In the genomic region with DNA sequence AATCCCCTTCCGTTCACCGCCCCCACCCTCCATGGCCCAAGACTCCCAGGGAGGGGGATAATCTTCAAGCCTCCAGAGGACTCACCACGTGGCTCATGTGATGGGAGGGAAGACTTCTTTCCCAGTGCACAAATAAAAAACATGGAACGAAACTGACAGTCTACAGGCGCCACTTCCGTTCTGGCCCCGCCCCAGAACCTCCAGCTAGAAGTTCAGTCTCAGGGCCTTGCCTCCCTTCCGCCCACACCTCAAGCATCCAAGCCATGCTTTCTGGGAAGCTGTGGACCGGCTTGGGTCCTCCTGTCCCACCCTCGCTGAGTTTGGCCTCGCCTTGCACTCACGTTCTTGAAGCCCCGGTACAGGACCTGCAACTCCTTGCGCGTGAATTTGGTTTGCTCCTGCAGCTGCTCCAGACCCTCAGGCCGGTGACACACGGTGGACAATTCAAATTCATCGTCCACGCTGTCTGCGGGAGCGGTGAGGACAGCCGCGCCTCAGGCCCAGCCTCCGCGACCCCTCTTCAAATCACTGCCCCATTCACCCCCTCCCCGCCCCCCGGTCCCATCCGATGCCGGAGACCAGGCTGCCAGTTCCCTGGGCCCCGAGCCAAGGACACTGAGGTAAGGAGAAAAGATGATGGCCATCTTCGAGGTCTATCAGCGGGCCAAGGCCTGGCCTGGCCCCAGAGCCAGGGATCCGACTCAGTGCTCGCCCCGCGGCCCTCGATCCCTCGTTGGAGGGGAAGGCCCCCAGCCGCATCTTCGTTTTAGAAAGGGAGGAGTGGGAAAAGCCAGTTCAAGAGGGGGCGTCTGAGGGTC, we compare ENCODE assay signal across 10 cellular contexts. TPM values are rescaled to one million over a fixed set of nuclear protein-coding genes. Genes with fewer than 3 reads are reported as not detected.
DNase-seq lines count a peak whose midpoint lies in the region; ATAC-seq, FAIRE-seq and TF ChIP-seq lines count a peak whose summit lies in the region.
"Had no signal": no experiment of that assay in that cellular context is flagged by ENCODE, and none has a peak within 500 bp of the region (broad histone marks: within the 10 kb centered on the region; RNA-seq: fewer than 3 reads in every experiment).

No MANE protein-coding gene starts in this region.

- no peak overlapping the region for H4K5ac ChIP-seq in IMR-90 (ENCODE audit: low read depth, low read length)

- H3K9ac ChIP-seq in IMR-90 (ENCODE audit: low read depth, low read length) = no peak overlapping the region

- BruUV-seq in IMR-90 (replicated peaks; lab: Mats Ljungman, UMichigan) = no TSS peak

- CTCF ChIA-PET in IMR-90 (lab: Yijun Ruan, JAX) = no interaction called here

- FAIRE-seq in bronchial epithelial cell (lab: Jason Lieb, UNC) = no peak
- FAIRE-seq: G401.6 had no signal

- no peak overlapping the region for H3K4ac ChIP-seq in IMR-90 (ENCODE audit: low read depth, low read length)

- no peak overlapping the region for H2AFZ ChIP-seq in IMR-90 (replicated peaks; ENCODE audit: low read length, poor library complexity)

- H3K4me1 ChIP-seq in IMR-90 (ENCODE audit: control insufficient read depth, insufficient read depth, low read length) = peaks cover 6% of the 10 kb centered on the region
- H3K4me1 ChIP-seq in lung (ENCODE audit: control insufficient read depth in 2 of 2, insufficient read depth in 2 of 2, low read length in 2 of 2) = peaks cover 0 to 20% of the 10 kb centered on the region in 2 donors
- peaks cover 6 to 18% of the 10 kb centered on the region in 2 donors for H3K4me1 ChIP-seq in thoracic aorta (ENCODE audit: control insufficient read depth in 1 of 2, low read depth in 2 of 2)

- no peak overlapping the region for H3K23ac ChIP-seq in IMR-90 (ENCODE audit: low read depth, low read length)

- no peak overlapping the region for H2BK5ac ChIP-seq in IMR-90 (ENCODE audit: low read depth, low read length, poor library complexity, severe bottlenecking)

- peaks cover 0 to 25% of the 10 kb centered on the region in 2 experiments; a peak in 2 of 4 replicates for H3K79me1 ChIP-seq in IMR-90 (ENCODE audit: low read depth in 1 of 2, low read length in 2 of 2)

- POLR2A ChIA-PET in IMR-90 (lab: Charles Lee; ENCODE audit: unreplicated experiment) = no interaction called here

- no peak for TF ChIP-seq CTCF in IMR-90 (conservative IDR thresholded peaks at IDR 0.05; ENCODE audit: low read depth, low read length)
- no peak for TF ChIP-seq CTCF in bronchial epithelial cell (IDR thresholded peaks at IDR 0.05; ENCODE audit: insufficient read depth, low read length, severe bottlenecking)
- no peak for TF ChIP-seq CTCF in lung (IDR thresholded peaks at IDR 0.05; ENCODE audit: control extremely low read depth, extremely low read depth)
- no peak for TF ChIP-seq CTCF in thoracic aorta (IDR thresholded peaks at IDR 0.05)

- no peaks in the 10 kb centered on the region for H3K9me3 ChIP-seq in IMR-90 (ENCODE audit: control insufficient read depth, insufficient read depth, low read length)
- no peaks in the 10 kb centered on the region for H3K9me3 ChIP-seq in lung (ENCODE audit: control insufficient read depth in 2 of 2, insufficient read depth in 1 of 2, low read length in 1 of 2)
- H3K9me3 ChIP-seq in thoracic aorta = no peaks in the 10 kb centered on the region

- dilution Hi-C loops in IMR-90 (cut with HindIII; ENCODE audit: low sequenced_read_pairs, unreplicated experiment) = no loop called here

- TF ChIP-seq POLR2A in IMR-90 (IDR thresholded peaks at IDR 0.05; ENCODE audit: low read depth, low read length) = no peak

- H3K9me1 ChIP-seq in IMR-90 (ENCODE audit: insufficient read depth, low read length) = peaks cover 26% of the 10 kb centered on the region

- no peak overlapping the region for H3K14ac ChIP-seq in IMR-90 (replicated peaks; ENCODE audit: low read depth, low read length)

- no peak overlapping the region for H2BK120ac ChIP-seq in IMR-90 (ENCODE audit: low read depth, low read length)

- TF ChIP-seq RAD21 in IMR-90 (IDR thresholded peaks at IDR 0.05; ENCODE audit: low read length) = no peak

- in situ Hi-C loops in IMR-90 (cut with MboI; ENCODE audit: low sequenced_read_pairs) = no loop called here

- no peak overlapping the region for H3K18ac ChIP-seq in IMR-90 (ENCODE audit: low read depth, low read length)

- H4K8ac ChIP-seq in IMR-90 (ENCODE audit: low read depth in 2 of 2, low read length in 2 of 2) = no peak overlapping the region

- H3K36me3 ChIP-seq in IMR-90 (ENCODE audit: control insufficient read depth, insufficient read depth, low read length) (no peaks in the 10 kb centered on the region; the same call in 1 of the 2 replicates), bronchial epithelial cell (ENCODE audit: control insufficient read depth, insufficient read depth, low read length) (peaks cover 1% of the 10 kb centered on the region), lung (ENCODE audit: control insufficient read depth in 2 of 2, insufficient read depth in 2 of 2, low read length in 2 of 2) (peaks cover 0 to 2% of the 10 kb centered on the region in 2 donors), thoracic aorta (no peaks in the 10 kb centered on the region)

- H3K27ac ChIP-seq in IMR-90 (ENCODE audit: insufficient read depth, low read length) (no peak overlapping the region), lung (ENCODE audit: low read depth in 1 of 2, low read length in 1 of 2) (no peak overlapping the region), thoracic aorta (no peak overlapping the region)

- no peak overlapping the region for H4K91ac ChIP-seq in IMR-90 (ENCODE audit: insufficient read depth, low read depth, low read length)

- no peak overlapping the region for H3K56ac ChIP-seq in IMR-90 (ENCODE audit: extremely low read depth, insufficient read depth, low read length)

- no peak overlapping the region for H3K4me3 ChIP-seq in IMR-90 (ENCODE audit: insufficient read depth, low read depth, low read length)
- peak overlapping the region; percentile 31 for H3K4me3 ChIP-seq in bronchial epithelial cell (ENCODE audit: low read depth, low read length)
- H3K4me3 ChIP-seq in lung = peak overlapping the region; percentile 10
- H3K4me3 ChIP-seq in thoracic aorta = peak overlapping the region; percentile 41

- DNase-seq in IMR-90 (no peak), bronchial epithelial cell (ENCODE audit: low read depth) (no peak), lung (ENCODE audit: low spot score) (no peak), thoracic aorta (ENCODE audit: low spot score) (no peak), RPMI8226 (no peak)
- DNase-seq: NCI-H510A had no signal

- H3K27me3 ChIP-seq in IMR-90 (ENCODE audit: control insufficient read depth, insufficient read depth, low read length) = no peaks in the 10 kb centered on the region
- H3K27me3 ChIP-seq in bronchial epithelial cell (ENCODE audit: control insufficient read depth, insufficient read depth, low read length) = no peaks in the 10 kb centered on the region
- no peaks in the 10 kb centered on the region for H3K27me3 ChIP-seq in lung (ENCODE audit: control insufficient read depth, insufficient read depth)
- H3K27me3 ChIP-seq in thoracic aorta (replicated peaks; ENCODE audit: insufficient read depth) = no peaks in the 10 kb centered on the region

- 75% methylated on average over 7 of the region's 41 CpGs; no CpG with 5 or more reads in 1 of the 2 experiments for WGBS in IMR-90 (ENCODE audit: extremely low coverage in 2 of 2, insufficient read length in 1 of 2), 2 experiments
- 69 to 74% methylated on average over 34 to 41 of the region's 41 CpGs for WGBS in lung, 2 donors

- ATAC-seq in IMR-90 (ENCODE audit: low read depth) (no peak), lung (ENCODE audit: insufficient read depth, low FRiP score) (no peak), thoracic aorta (ENCODE audit: insufficient number of reproducible peaks, low FRiP score, low read depth) (no peak), HG03571 (IDR thresholded peaks at IDR 0.05; ENCODE audit: unreplicated experiment) (no peak), HG03520 (IDR thresholded peaks at IDR 0.05; ENCODE audit: unreplicated experiment) (no peak)

- no peak overlapping the region for H2BK20ac ChIP-seq in IMR-90 (ENCODE audit: low read depth, low read length)

- no peak overlapping the region for H3K4me2 ChIP-seq in IMR-90 (ENCODE audit: low read depth, low read length)

- intact Hi-C loops in IMR-90 (cut with micrococcal nuclease) = no loop called here

- H2AK5ac ChIP-seq in IMR-90 (ENCODE audit: low read depth, low read length) = no peak overlapping the region

- peaks cover 8% of the 10 kb centered on the region for H4K20me1 ChIP-seq in IMR-90 (ENCODE audit: insufficient read depth, low read length)

- H2BK15ac ChIP-seq in IMR-90 (ENCODE audit: low read depth, low read length) = no peak overlapping the region

- H2AK9ac ChIP-seq in IMR-90 (replicated peaks; ENCODE audit: low read depth, low read length, poor library complexity) = peak overlapping the region; percentile 32

RNA-seq across cellular contexts. Expression of a gene that starts 10.7 kb away (rescaled TPM):
- 62.9 and 89.7 TPM in 2 replicates for total RNA-seq in IMR-90 (2012; rRNA removed)
- 32.6 and 42.5 TPM in 2 replicates for polyA plus RNA-seq in IMR-90 (2012; rRNA removed)
- polyA plus RNA-seq in IMR-90 (2012; cell fraction: cytosol; rRNA removed) = 4.0 and 5.0 TPM in 2 replicates
- polyA plus RNA-seq in IMR-90 (2012; cell fraction: nucleus; rRNA removed; ENCODE audit: low replicate concordance) = 14.8 and 154 TPM in 2 replicates
- total RNA-seq in bronchial epithelial cell = 96.4 and 176 TPM in 2 replicates
- total RNA-seq in lung = 100 to 1,000 TPM in 1 of 2 donors, 10 to 100 TPM in 1; 89.3 to 362 TPM
- polyA plus RNA-seq in lung = 10 to 100 TPM; 45.7 to 50.1 TPM
- 100 to 1,000 TPM; 131 to 241 TPM for total RNA-seq in thoracic aorta

RNA-seq across cellular contexts. Expression of a gene that starts 14.7 kb away (rescaled TPM):
- total RNA-seq in IMR-90 (2012; rRNA removed) = under 0.01 TPM in 1 of 2 replicates, not detected in the other
- 0.53 and 0.87 TPM in 2 replicates for polyA plus RNA-seq in IMR-90 (2012; rRNA removed)
- polyA plus RNA-seq in IMR-90 (2012; cell fraction: cytosol; rRNA removed) = 0.03 and 0.05 TPM in 2 replicates
- polyA plus RNA-seq in IMR-90 (2012; cell fraction: nucleus; rRNA removed; ENCODE audit: low replicate concordance) = 3.9 and 6.9 TPM in 2 replicates
- 0.51 TPM in 1 of 2 replicates, not detected in the other for total RNA-seq in bronchial epithelial cell
- 1 to 10 TPM; 2.6 to 3.1 TPM for total RNA-seq in lung
- 1 to 10 TPM in 1 of 2 donors, under 1 TPM in 1; 0.37 to 1.6 TPM for polyA plus RNA-seq in lung
- total RNA-seq in thoracic aorta = 1 to 10 TPM; 1.1 to 1.2 TPM

RNA-seq across cellular contexts. Expression of a gene that starts 45.7 kb away (rescaled TPM):
- 112 and 122 TPM in 2 replicates for total RNA-seq in IMR-90 (2012; rRNA removed)
- polyA plus RNA-seq in IMR-90 (2012; rRNA removed) = 72.3 and 84.1 TPM in 2 replicates
- polyA plus RNA-seq in IMR-90 (2012; cell fraction: cytosol; rRNA removed) = 165 and 166 TPM in 2 replicates
- 33.0 and 60.2 TPM in 2 replicates for polyA plus RNA-seq in IMR-90 (2012; cell fraction: nucleus; rRNA removed; ENCODE audit: low replicate concordance)
- total RNA-seq in bronchial epithelial cell = 128 and 158 TPM in 2 replicates
- 10 to 100 TPM; 18.1 to 25.6 TPM for total RNA-seq in lung
- 10 to 100 TPM; 22.8 to 36.3 TPM for polyA plus RNA-seq in lung
- 10 to 100 TPM; 16.3 to 19.9 TPM for total RNA-seq in thoracic aorta

RNA-seq across cellular contexts. Expression of a gene that starts 53.0 kb away (rescaled TPM):
- total RNA-seq in IMR-90 (2012; rRNA removed) (not detected in 2 replicates), bronchial epithelial cell (0.26 and 0.38 TPM in 2 replicates), lung (not detected), thoracic aorta (not detected)
- polyA plus RNA-seq in IMR-90 (2012; rRNA removed) (0.17 TPM in 1 of 2 replicates, not detected in the other), lung (under 1 TPM in 1 of 2 donors, not detected in 1; 0.08 TPM)
- 0.20 TPM in 1 of 2 replicates, not detected in the other for polyA plus RNA-seq in IMR-90 (2012; cell fraction: cytosol; rRNA removed)
- 0.57 and 2.5 TPM in 2 replicates for polyA plus RNA-seq in IMR-90 (2012; cell fraction: nucleus; rRNA removed; ENCODE audit: low replicate concordance)
- total RNA-seq: HT-29 had no signal
